ENCODE assay signal across 22 cellular contexts in genomic region chr5:116448869-116449453, GRCh38.
A peak's percentile ranks its signal among the peaks of the same experiment; 100 is the strongest.
DNase-seq lines count a peak whose midpoint lies in the region; ATAC-seq and TF ChIP-seq lines count a peak whose summit lies in the region.
"Had no signal": no experiment of that assay in that cellular context is flagged by ENCODE, and none has a peak within 500 bp of the region (broad histone marks: within the 10 kb centered on the region; RNA-seq: fewer than 3 reads in every experiment).

No MANE protein-coding gene starts in this region.

- H3K27ac ChIP-seq in dorsolateral prefrontal cortex (peak overlapping the region in 33 of 59 donors; percentile 0 to 70 (median 32)), neural cell (ENCODE audit: low read length) (peak overlapping the region; percentile 65)
- H3K27ac ChIP-seq: GM23248, left lung, testis had no signal

- H3K27me3 ChIP-seq in dorsolateral prefrontal cortex (no peaks in the 10 kb centered on the region), neural cell (ENCODE audit: insufficient read depth, low read depth, low read length) (no peaks in the 10 kb centered on the region)
- H3K27me3 ChIP-seq: left lung, testis had no signal

- TF ChIP-seq EP300 in neural cell (conservative IDR thresholded peaks at IDR 0.05; ENCODE audit: poor library complexity, severe bottlenecking), result peak; percentile 88

- no peaks in the 10 kb centered on the region for H3K79me2 ChIP-seq in neural cell (replicated peaks; ENCODE audit: insufficient read depth, low read length)

- H3F3A ChIP-seq in neural cell (ENCODE audit: insufficient read depth, low read length, poor library complexity, severe bottlenecking), result peaks cover 7% of the 10 kb centered on the region

- intact Hi-C loops in dorsolateral prefrontal cortex (cut with DNase I), result loop anchor here in 1 of 2 donors (10.0 kb wide), 1 partner anchor 84 kb away; no protein-coding TSS in a partner anchor

- peak overlapping the region; percentile 47 for H3K4me2 ChIP-seq in neural cell (ENCODE audit: low read length)

- H4K20me1 ChIP-seq in neural cell (ENCODE audit: insufficient read depth), result no peaks in the 10 kb centered on the region

- no peak overlapping the region for H3K9ac ChIP-seq in neural cell (ENCODE audit: low read length)
- H3K9ac ChIP-seq: GM23248 had no signal

- ATAC-seq in HG02610 (IDR thresholded peaks at IDR 0.05; ENCODE audit: unreplicated experiment) (no peak), HG02938 (IDR thresholded peaks at IDR 0.05; ENCODE audit: unreplicated experiment) (no peak)
- ATAC-seq: activated CD8-positive, alpha-beta T cell treated with anti-CD3 and anti-CD28 coated beads, Interleukin-2, amount 10 ng/mL, durations not matched to agents 7 days and 5 days; left lung; right cardiac atrium had no signal

- TF ChIP-seq CTCF in dorsolateral prefrontal cortex (IDR thresholded peaks at IDR 0.05 in 54 of 56, conservative IDR thresholded peaks at IDR 0.05 in 2 of 56; ENCODE audit: low read depth in 1 of 56, partially characterized antibody in 56 of 56) (no peak), neural cell (IDR thresholded peaks at IDR 0.05; ENCODE audit: poor library complexity, severe bottlenecking) (no peak)

- H3K4me3 ChIP-seq in dorsolateral prefrontal cortex (no peak overlapping the region), neural cell (ENCODE audit: low read length) (peak overlapping the region; percentile 35)
- H3K4me3 ChIP-seq: GM23248, left lung, testis had no signal

- TF ChIP-seq RAD21 in neural cell (conservative IDR thresholded peaks at IDR 0.05), result peak; percentile 24

- no peaks in the 10 kb centered on the region for H3K9me3 ChIP-seq in neural cell (ENCODE audit: low read length)
- H3K9me3 ChIP-seq: left lung, testis had no signal

- no peak overlapping the region for H2AFZ ChIP-seq in neural cell (ENCODE audit: low read depth, low read length)
- H2AFZ ChIP-seq: GM23248 had no signal

- DNase-seq in NCI-H1417 (lab: John Stamatoyannopoulos, UW) (peak; percentile 27 to 77 (median 54)), NCI-H1417 treated with DMSO at 0.1 percent for 48 hours (lab: John Stamatoyannopoulos, UW) (no peak), NCI-H146 (lab: John Stamatoyannopoulos, UW) (peak; percentile 49), dorsolateral prefrontal cortex (no peak)
- DNase-seq in activated CD4-positive, alpha-beta T cell treated with anti-CD3 and anti-CD28 coated beads, Interleukin-2, amount 50 U/mL, for 1 hour, result no peak
- DNase-seq: activated CD8-positive, alpha-beta T cell treated with anti-CD3 and anti-CD28 coated beads, Interleukin-2, amount 10 ng/mL, durations not matched to agents 7 days and 5 days; activated naive CD4-positive, alpha-beta T cell treated with anti-CD3 and anti-CD28 coated beads for 36 hours; CD4-positive, CD25-positive, alpha-beta regulatory T cell; dermis blood vessel endothelial cell; GM23248; HFFc6; KBM-7; left lung; NCI-H187; NCI-H774; right cardiac atrium; SHP77 treated with DMSO at 0.1 percent for 48 hours; stimulated activated CD8-positive, alpha-beta memory T cell treated with anti-CD3 and anti-CD28 coated beads, Interleukin-4, amount 100 ng/mL, for 48 hours; testis had no signal

- no peaks in the 10 kb centered on the region for H3K9me2 ChIP-seq in neural cell (ENCODE audit: insufficient read depth, low read length)

- no peaks in the 10 kb centered on the region for H3K36me3 ChIP-seq in neural cell (ENCODE audit: insufficient read depth, low read length)

TF ChIP-seq in neural cell, 6 proteins besides CTCF, POLR2A, EP300 and RAD21:
- peak; percentile 95 for TF ChIP-seq POLR2AphosphoS5 (IDR thresholded peaks at IDR 0.05)
- TF ChIP-seq, protein P1, sequence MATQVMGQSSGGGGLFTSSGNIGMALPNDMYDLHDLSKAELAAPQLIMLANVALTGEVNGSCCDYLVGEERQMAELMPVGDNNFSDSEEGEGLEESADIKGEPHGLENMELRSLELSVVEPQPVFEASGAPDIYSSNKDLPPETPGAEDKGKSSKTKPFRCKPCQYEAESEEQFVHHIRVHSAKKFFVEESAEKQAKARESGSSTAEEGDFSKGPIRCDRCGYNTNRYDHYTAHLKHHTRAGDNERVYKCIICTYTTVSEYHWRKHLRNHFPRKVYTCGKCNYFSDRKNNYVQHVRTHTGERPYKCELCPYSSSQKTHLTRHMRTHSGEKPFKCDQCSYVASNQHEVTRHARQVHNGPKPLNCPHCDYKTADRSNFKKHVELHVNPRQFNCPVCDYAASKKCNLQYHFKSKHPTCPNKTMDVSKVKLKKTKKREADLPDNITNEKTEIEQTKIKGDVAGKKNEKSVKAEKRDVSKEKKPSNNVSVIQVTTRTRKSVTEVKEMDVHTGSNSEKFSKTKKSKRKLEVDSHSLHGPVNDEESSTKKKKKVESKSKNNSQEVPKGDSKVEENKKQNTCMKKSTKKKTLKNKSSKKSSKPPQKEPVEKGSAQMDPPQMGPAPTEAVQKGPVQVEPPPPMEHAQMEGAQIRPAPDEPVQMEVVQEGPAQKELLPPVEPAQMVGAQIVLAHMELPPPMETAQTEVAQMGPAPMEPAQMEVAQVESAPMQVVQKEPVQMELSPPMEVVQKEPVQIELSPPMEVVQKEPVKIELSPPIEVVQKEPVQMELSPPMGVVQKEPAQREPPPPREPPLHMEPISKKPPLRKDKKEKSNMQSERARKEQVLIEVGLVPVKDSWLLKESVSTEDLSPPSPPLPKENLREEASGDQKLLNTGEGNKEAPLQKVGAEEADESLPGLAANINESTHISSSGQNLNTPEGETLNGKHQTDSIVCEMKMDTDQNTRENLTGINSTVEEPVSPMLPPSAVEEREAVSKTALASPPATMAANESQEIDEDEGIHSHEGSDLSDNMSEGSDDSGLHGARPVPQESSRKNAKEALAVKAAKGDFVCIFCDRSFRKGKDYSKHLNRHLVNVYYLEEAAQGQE (IDR thresholded peaks at IDR 0.05; ENCODE audit: borderline replicate concordance), result peak; percentile 90
- no peak for TF ChIP-seq SMC3 (conservative IDR thresholded peaks at IDR 0.05; ENCODE audit: poor library complexity)
- TF ChIP-seq MXI1 (conservative IDR thresholded peaks at IDR 0.05; ENCODE audit: poor library complexity, severe bottlenecking), result no peak
- no peak for TF ChIP-seq TAF1 (IDR thresholded peaks at IDR 0.05; ENCODE audit: low read depth)
TF ChIP-seq in neural cell: peak in this region for 2.

Comparison
In these comparisons a context has a peak if more than half of its experiments do, and no peak if none do; other contexts are left out.
1. DNase-seq: peak in NCI-H1417 (3 of 3) and NCI-H146 (single experiment); none in NCI-H1417 treated with DMSO at 0.1 percent for 48 hours (single experiment), dorsolateral prefrontal cortex (0 of 10) and activated CD4-positive, alpha-beta T cell treated with anti-CD3 and anti-CD28 coated beads, Interleukin-2, amount 50 U/mL, for 1 hour (single experiment).